ENCODE assay signal across 8 cellular contexts in genomic region chr10:123583639-123584418, GRCh38.
DNase-seq lines count a peak whose midpoint lies in the region; ATAC-seq, FAIRE-seq and TF ChIP-seq lines count a peak whose summit lies in the region.

No MANE protein-coding gene starts in this region.

- H3K4me2 ChIP-seq in PC-9, result no peak overlapping the region
- H3K4me2 ChIP-seq in HepG2 (ENCODE audit: low read depth, low read length), result no peak overlapping the region

- no peaks in the 10 kb centered on the region for H3K9me3 ChIP-seq in PC-9 (ENCODE audit: insufficient read depth, low read depth)
- H3K9me3 ChIP-seq in HepG2 (ENCODE audit: low read length), result no peaks in the 10 kb centered on the region

- no peak for TF ChIP-seq EP300 in HepG2 (IDR thresholded peaks at IDR 0.05; ENCODE audit: low read depth in 2 of 2, low read length in 2 of 2)
- no peak for TF ChIP-seq EP300 in HepG2 (CRISPR knock-in tag; IDR thresholded peaks at IDR 0.05; ENCODE audit: borderline replicate concordance)

- FAIRE-seq in D721Med (lab: Jason Lieb, UNC) (no peak), HepG2 (lab: Jason Lieb, UNC) (no peak)

- WGBS in HepG2 (ENCODE audit: low lambda C conversion rate), result 9% methylated on average over 9 of the region's 24 CpGs

- no peaks in the 10 kb centered on the region for H3K4me1 ChIP-seq in PC-9 (replicated peaks; ENCODE audit: insufficient read depth)
- H3K4me1 ChIP-seq in HepG2 (ENCODE audit: insufficient read depth, low read length), result peaks cover 7% of the 10 kb centered on the region; the same call in 1 of the 2 replicates

- intact Hi-C loops in PC-9 (cut with micrococcal nuclease; ENCODE audit: unreplicated experiment), result loop anchor here (5.0 to 10.0 kb wide), 5 partner anchors 283 to 1158 kb away; partner anchors contain the start of gene FAM53B
- intact Hi-C loops in HepG2 (cut with micrococcal nuclease; ENCODE audit: unreplicated experiment), result no loop called here

- POLR2A ChIA-PET in PC-9 (lab: Charles Lee; ENCODE audit: unreplicated experiment), result no interaction called here
- POLR2A ChIA-PET in HepG2 (lab: Yijun Ruan, JAX), result no interaction called here

- no peak overlapping the region for H3K4me3 ChIP-seq in PC-9
- H3K4me3 ChIP-seq in HepG2 (replicated peaks in 1 of 3; ENCODE audit: insufficient read depth in 1 of 3, low read depth in 2 of 3, low read length in 3 of 3), result no peak overlapping the region

- H2AFZ ChIP-seq in PC-9 (no peak overlapping the region), HepG2 (ENCODE audit: low read length) (no peak overlapping the region)

- BruUV-seq in PC-9 (replicated peaks; lab: Mats Ljungman, UMichigan) (no TSS peak), HepG2 (replicated peaks; lab: Mats Ljungman, UMichigan) (no TSS peak)

- CTCF ChIA-PET in PC-9 (lab: Charles Lee) (no interaction called here), HepG2 (lab: Yijun Ruan, JAX; ENCODE audit: low intra/inter-chr PET ratio, low total read pairs) (interaction anchor here (3.7 kb wide), 1 partner anchor 383 kb away, joined by 64 read pairs; no protein-coding TSS in a partner anchor)

- peak; percentile 54 for ATAC-seq in HG02610 (IDR thresholded peaks at IDR 0.05; ENCODE audit: unreplicated experiment)
- ATAC-seq in HepG2, result peak; percentile 85
- ATAC-seq in HG02588 (IDR thresholded peaks at IDR 0.05; ENCODE audit: unreplicated experiment), result no peak

- H3K27ac ChIP-seq in PC-9, result no peak overlapping the region
- no peak overlapping the region for H3K27ac ChIP-seq in HepG2 (ENCODE audit: extremely low read length, insufficient read depth, low read length)

- no peak for TF ChIP-seq POLR2A in HepG2 (IDR thresholded peaks at IDR 0.05; ENCODE audit: insufficient read depth in 1 of 2, low read depth in 2 of 2, low read length in 2 of 2)

- H3K27me3 ChIP-seq in PC-9 (ENCODE audit: insufficient read depth, low read depth) (peaks cover 25% of the 10 kb centered on the region), HepG2 (ENCODE audit: control insufficient read depth in 1 of 2, insufficient read depth in 2 of 2, low read length in 2 of 2) (peaks cover 4 to 15% of the 10 kb centered on the region in 2 experiments; a peak in 3 of 5 replicates)

- in situ Hi-C loops in HepG2 (cut with HindIII; ENCODE audit: extremely low pct_ligation_motif_present, low pct_unique_long_range_greater_than_20kb), result loop anchor here (5.0 to 10.0 kb wide), 2 partner anchors 383 to 801 kb away; no protein-coding TSS in a partner anchor

- H3F3A ChIP-seq in PC-9 (ENCODE audit: insufficient read depth, low read depth), result no peaks in the 10 kb centered on the region

- no peaks in the 10 kb centered on the region for H3K9me2 ChIP-seq in PC-9 (ENCODE audit: insufficient read depth)

- TF ChIP-seq CTCF in D721Med (IDR thresholded peaks at IDR 0.05; ENCODE audit: insufficient read depth, missing control alignments) (peak; percentile 73), PC-9 (conservative IDR thresholded peaks at IDR 0.05) (peak; percentile 51), HepG2 (CRISPR knock-in tag; IDR thresholded peaks at IDR 0.05) (peak; percentile 86)

- H3K79me2 ChIP-seq in PC-9 (ENCODE audit: low read depth) (no peaks in the 10 kb centered on the region), HepG2 (ENCODE audit: insufficient read depth, low read length) (no peaks in the 10 kb centered on the region)

- 0 out of 2 replicates have a peak, but pooled peaks have one; percentile 53 for TF ChIP-seq RAD21 in HepG2 (CRISPR knock-in tag; IDR thresholded peaks at IDR 0.05)

- H4K20me1 ChIP-seq in PC-9 (ENCODE audit: insufficient read depth) (no peaks in the 10 kb centered on the region), HepG2 (ENCODE audit: insufficient read depth, low read length) (no peaks in the 10 kb centered on the region)

- no peak overlapping the region for H3K9ac ChIP-seq in HepG2 (ENCODE audit: insufficient read depth, low read depth, low read length)

- DNase-seq in D721Med (ENCODE audit: insufficient read length, low spot score) (no peak), PC-9 (peak in 1 of 2 experiments; percentile 36), dedifferentiated amniotic fluid mesenchymal stem cell (ENCODE audit: extremely low spot score) (peak; percentile 95), HepG2 (ENCODE audit: low spot score) (peak; percentile 34), GF-D8 (lab: John Stamatoyannopoulos, UW) (no peak)
- DNase-seq in stimulated activated CD8-positive, alpha-beta memory T cell treated with anti-CD3 and anti-CD28 coated beads, Interleukin-15, amount 100 ng/mL, for 24 hours (ENCODE audit: low read depth), result peak; percentile 5

- H3K36me3 ChIP-seq in PC-9 (ENCODE audit: low read depth), result no peaks in the 10 kb centered on the region
- H3K36me3 ChIP-seq in HepG2 (replicated peaks in 1 of 2; ENCODE audit: control insufficient read depth in 1 of 2, insufficient read depth in 2 of 2, low read length in 2 of 2), result no peaks in the 10 kb centered on the region

TF ChIP-seq in HepG2, 621 proteins besides CTCF, POLR2A, EP300 and RAD21 (continues in another document):
- TF ChIP-seq BRF2 (CRISPR knock-in tag; IDR thresholded peaks at IDR 0.05) (no peak), ZNF652 (CRISPR knock-in tag; IDR thresholded peaks at IDR 0.05; ENCODE audit: borderline replicate concordance, low read depth) (peak; percentile 22; the same call in 1 of the 2 replicates), SMC3 (IDR thresholded peaks at IDR 0.05; ENCODE audit: low read length) (peak; percentile 31; the same call in 1 of the 2 replicates), MLX (CRISPR knock-in tag; IDR thresholded peaks at IDR 0.05) (no peak), KAT7 (CRISPR knock-in tag; IDR thresholded peaks at IDR 0.05; ENCODE audit: borderline replicate concordance) (no peak), ZNF777 (CRISPR knock-in tag; IDR thresholded peaks at IDR 0.05) (peak; percentile 56), ZNF670 (CRISPR knock-in tag; IDR thresholded peaks at IDR 0.05; ENCODE audit: borderline replicate concordance) (0 out of 2 replicates have a peak, but pooled peaks have one; percentile 25), ZFP91 (CRISPR knock-in tag; IDR thresholded peaks at IDR 0.05; ENCODE audit: borderline replicate concordance) (peak; percentile 13; the same call in 1 of the 2 replicates), ZNF792 (CRISPR knock-in tag; IDR thresholded peaks at IDR 0.05) (0 out of 2 replicates have a peak, but pooled peaks have one; percentile 23), ZNF615 (CRISPR knock-in tag; IDR thresholded peaks at IDR 0.05; ENCODE audit: borderline replicate concordance) (no peak), HNF4G (IDR thresholded peaks at IDR 0.05; ENCODE audit: borderline replicate concordance, low read depth, low read length) (peak; percentile 68), HNF4G (CRISPR knock-in tag; IDR thresholded peaks at IDR 0.05; ENCODE audit: borderline replicate concordance, low read depth) (no peak), YEATS4 (CRISPR knock-in tag; IDR thresholded peaks at IDR 0.05; ENCODE audit: borderline replicate concordance) (no peak), MZF1 (CRISPR knock-in tag; IDR thresholded peaks at IDR 0.05; ENCODE audit: borderline replicate concordance) (no peak), GABPB1 (CRISPR knock-in tag; IDR thresholded peaks at IDR 0.05) (0 out of 2 replicates have a peak, but pooled peaks have one; percentile 24), AHR (CRISPR knock-in tag; IDR thresholded peaks at IDR 0.05) (no peak), KDM2A (CRISPR knock-in tag; IDR thresholded peaks at IDR 0.05; ENCODE audit: borderline replicate concordance, low read depth) (peak; percentile 66; the same call in 1 of the 2 replicates), SNRNP70 (IDR thresholded peaks at IDR 0.05; ENCODE audit: low read depth, low read length) (no peak), ZNF766 (CRISPR knock-in tag; IDR thresholded peaks at IDR 0.05; ENCODE audit: borderline replicate concordance) (0 out of 2 replicates have a peak, but pooled peaks have one; percentile 52), TSC22D2 (CRISPR knock-in tag; IDR thresholded peaks at IDR 0.05; ENCODE audit: borderline replicate concordance) (0 out of 2 replicates have a peak, but pooled peaks have one; percentile 31), SALL1 (CRISPR knock-in tag; IDR thresholded peaks at IDR 0.05) (peak; percentile 36), AGO1 (IDR thresholded peaks at IDR 0.05; ENCODE audit: low read depth, low read length, poor library complexity, severe bottlenecking) (no peak), HNF4A (CRISPR knock-in tag; IDR thresholded peaks at IDR 0.05) (peak; percentile 75), MIER2 (CRISPR knock-in tag; IDR thresholded peaks at IDR 0.05) (no peak)

Comparison
In these comparisons a context has a peak if more than half of its experiments do, and no peak if none do; other contexts are left out.
1. DNase-seq: peak in dedifferentiated amniotic fluid mesenchymal stem cell (single experiment), HepG2 (single experiment) and stimulated activated CD8-positive, alpha-beta memory T cell treated with anti-CD3 and anti-CD28 coated beads, Interleukin-15, amount 100 ng/mL, for 24 hours (single experiment); none in D721Med (single experiment) and GF-D8 (single experiment).
2. Peak in every context shown above with its lines, with median percentiles within 50 percentile points of each other: CTCF ChIP-seq.